ENCODE assay signal across 8 cellular contexts in the genomic region with DNA sequence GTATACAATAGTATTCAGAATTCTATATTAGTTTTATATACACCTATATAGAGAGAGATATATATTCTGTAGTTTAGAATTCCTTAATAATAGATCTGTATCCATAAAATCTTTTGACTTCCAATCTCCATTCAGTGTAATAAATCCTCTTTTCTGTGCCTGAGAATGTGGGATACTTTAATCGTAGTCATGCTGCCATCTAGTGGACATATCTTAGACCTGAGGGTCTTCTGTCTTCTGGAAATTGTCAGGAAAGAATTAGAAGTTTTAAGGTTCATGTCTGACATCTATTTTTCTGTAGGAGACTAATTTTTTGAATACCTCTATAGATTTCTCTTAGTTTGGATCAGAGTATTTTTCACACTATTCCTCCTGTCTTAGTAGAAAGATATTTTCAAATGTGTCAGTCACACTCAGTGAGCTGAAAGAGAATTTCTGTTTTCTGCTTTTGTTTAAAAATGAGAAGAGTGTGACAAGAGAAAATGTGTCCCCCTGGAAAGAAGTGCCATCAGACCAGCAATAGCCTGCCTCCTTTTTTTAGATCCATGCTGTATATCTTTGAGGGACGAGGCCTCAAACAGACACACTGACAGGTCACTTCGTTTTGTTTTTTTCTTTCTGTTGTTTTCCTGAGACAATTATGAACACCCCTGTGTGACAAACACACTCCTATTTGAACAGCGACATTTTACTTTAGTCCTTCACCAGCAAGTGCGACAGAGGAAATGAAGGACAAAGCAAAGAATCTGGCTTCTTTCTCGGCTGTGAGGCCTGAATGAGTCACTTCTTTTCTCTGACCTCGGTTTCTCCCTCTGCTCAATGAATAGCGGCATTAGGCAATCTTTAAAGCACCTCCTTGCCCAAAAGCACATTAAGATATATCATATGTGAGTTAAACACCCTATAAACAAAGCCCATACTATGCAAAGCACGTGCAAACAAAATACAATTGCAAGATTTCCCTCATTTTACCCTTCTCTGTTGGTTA.
DNase-seq lines count a peak whose midpoint lies in the region; ATAC-seq, FAIRE-seq and TF ChIP-seq lines count a peak whose summit lies in the region.

No MANE protein-coding gene starts in this region.

- H3K4me3 ChIP-seq in HAP-1, result no peak overlapping the region
- no peak overlapping the region for H3K4me3 ChIP-seq in spleen

- no peak overlapping the region for H3K4me3 Mint-ChIP-seq in glutamatergic neuron (ENCODE audit: unreplicated experiment)

- TF ChIP-seq POLR2A in spleen (IDR thresholded peaks at IDR 0.05), result no peak

- in situ Hi-C loops in HAP-1 (cut with MboI; ENCODE audit: low sequenced_read_pairs), result no loop called here

- H3K9me3 Mint-ChIP-seq in glutamatergic neuron (ENCODE audit: unreplicated experiment), result no peaks in the 10 kb centered on the region

- peak; percentile 86 for FAIRE-seq in TTC549 (lab: Jason Lieb, UNC)

- TF ChIP-seq CTCF in glutamatergic neuron (IDR thresholded peaks at IDR 0.05; ENCODE audit: partially characterized antibody, unreplicated experiment) (peak; percentile 75), spleen (IDR thresholded peaks at IDR 0.05 in 8 of 11, conservative IDR thresholded peaks at IDR 0.05 in 3 of 11) (peak; percentile 11 to 76 (median 53))

- no peak overlapping the region for H3K27ac Mint-ChIP-seq in glutamatergic neuron (ENCODE audit: unreplicated experiment)

- no peaks in the 10 kb centered on the region for H3K9me3 ChIP-seq in HAP-1
- no peaks in the 10 kb centered on the region for H3K9me3 ChIP-seq in spleen

- H3K36me3 Mint-ChIP-seq in glutamatergic neuron (ENCODE audit: unreplicated experiment), result no peaks in the 10 kb centered on the region

- WGBS in spleen, 5 donors, result 48 to 55% (median 52%) methylated on average over 9 of the region's 9 CpGs

- no peaks in the 10 kb centered on the region for H3K36me3 ChIP-seq in HAP-1 (replicated peaks)
- no peaks in the 10 kb centered on the region for H3K36me3 ChIP-seq in spleen

- H3K4me1 ChIP-seq in HAP-1 (no peaks in the 10 kb centered on the region), spleen (no peaks in the 10 kb centered on the region)

- H3K27me3 ChIP-seq in HAP-1 (ENCODE audit: low read depth) (peaks cover 4% of the 10 kb centered on the region; the same call in 1 of the 2 replicates), spleen (replicated peaks in 1 of 7) (peaks cover 0 to 29% (median 3%) of the 10 kb centered on the region in 7 donors)

- H3K4me1 Mint-ChIP-seq in glutamatergic neuron (ENCODE audit: low read depth, unreplicated experiment), result peaks cover 7% of the 10 kb centered on the region

- ATAC-seq in GM21737 (IDR thresholded peaks at IDR 0.05; ENCODE audit: unreplicated experiment), result no peak

- intact Hi-C loops in spleen (cut with DNase I; ENCODE audit: low total_unique reads), result loop anchor here (5.0 kb wide), 1 partner anchor 154 kb away; no protein-coding TSS in a partner anchor

- H3K27ac ChIP-seq in spleen, result no peak overlapping the region

- DNase-seq in DMS79 treated with DMSO at 0.1 percent for 48 hours (lab: John Stamatoyannopoulos, UW) (peak; percentile 94), HAP-1 (ENCODE audit: low spot score in 2 of 2) (peak; percentile 9 to 22), NCI-H1694 (lab: John Stamatoyannopoulos, UW) (peak; percentile 98), glutamatergic neuron (no peak), spleen (no peak)
- DNase-seq in activated CD4-positive, alpha-beta T cell treated with anti-CD3 and anti-CD28 coated beads, Interleukin-2, amount 50 U/mL, for 4 hours, result no peak

- H3K27me3 Mint-ChIP-seq in glutamatergic neuron (ENCODE audit: unreplicated experiment), result no peaks in the 10 kb centered on the region

Comparison
In these comparisons a context has a peak if more than half of its experiments do, and no peak if none do; other contexts are left out.
1. DNase-seq: peak in DMS79 treated with DMSO at 0.1 percent for 48 hours (single experiment), HAP-1 (2 of 2) and NCI-H1694 (single experiment); none in glutamatergic neuron (single experiment), spleen (single experiment) and activated CD4-positive, alpha-beta T cell treated with anti-CD3 and anti-CD28 coated beads, Interleukin-2, amount 50 U/mL, for 4 hours (0 of 2).